In the genomic region with DNA sequence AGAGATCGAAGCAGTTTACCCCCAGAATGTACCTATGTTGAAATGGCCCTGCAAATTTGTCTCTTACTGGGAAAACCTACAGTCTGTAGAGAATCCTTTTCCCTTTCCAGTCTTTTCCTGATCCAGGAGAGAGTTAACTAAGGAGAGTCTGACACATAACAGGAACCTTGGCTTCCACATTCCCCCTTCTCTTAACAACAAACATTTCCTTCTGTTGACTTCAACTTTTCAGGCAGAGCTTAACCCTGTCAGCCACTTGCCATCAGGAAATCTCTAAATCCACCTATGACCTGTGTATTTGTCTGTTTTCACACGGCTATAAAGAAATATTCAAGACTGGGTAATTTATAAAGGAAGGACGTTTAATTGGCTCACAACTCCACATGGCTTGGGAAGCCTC, we compare ENCODE assay signal across 1 cellular context.
TF ChIP-seq lines count a peak whose summit lies in the region.

No MANE protein-coding gene starts in this region.

TF ChIP-seq in H1, 55 proteins besides CTCF, POLR2A, EP300 and RAD21:
- TF ChIP-seq BRCA1 (IDR thresholded peaks at IDR 0.05; ENCODE audit: low read depth, low read length) (no peak), CHD1 (IDR thresholded peaks at IDR 0.05; ENCODE audit: low read depth, low read length) (no peak), RBBP5 (IDR thresholded peaks at IDR 0.05; ENCODE audit: borderline replicate concordance, low read depth, low read length) (no peak), MAFK (IDR thresholded peaks at IDR 0.05; ENCODE audit: low read depth, low read length) (no peak)
- TF ChIP-seq, protein P1, sequence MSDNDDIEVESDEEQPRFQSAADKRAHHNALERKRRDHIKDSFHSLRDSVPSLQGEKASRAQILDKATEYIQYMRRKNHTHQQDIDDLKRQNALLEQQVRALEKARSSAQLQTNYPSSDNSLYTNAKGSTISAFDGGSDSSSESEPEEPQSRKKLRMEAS (IDR thresholded peaks at IDR 0.05): 0 out of 2 replicates have a peak, but pooled peaks have one; percentile 4
